8 cellular contexts compared by ENCODE assay signal in the genomic region with DNA sequence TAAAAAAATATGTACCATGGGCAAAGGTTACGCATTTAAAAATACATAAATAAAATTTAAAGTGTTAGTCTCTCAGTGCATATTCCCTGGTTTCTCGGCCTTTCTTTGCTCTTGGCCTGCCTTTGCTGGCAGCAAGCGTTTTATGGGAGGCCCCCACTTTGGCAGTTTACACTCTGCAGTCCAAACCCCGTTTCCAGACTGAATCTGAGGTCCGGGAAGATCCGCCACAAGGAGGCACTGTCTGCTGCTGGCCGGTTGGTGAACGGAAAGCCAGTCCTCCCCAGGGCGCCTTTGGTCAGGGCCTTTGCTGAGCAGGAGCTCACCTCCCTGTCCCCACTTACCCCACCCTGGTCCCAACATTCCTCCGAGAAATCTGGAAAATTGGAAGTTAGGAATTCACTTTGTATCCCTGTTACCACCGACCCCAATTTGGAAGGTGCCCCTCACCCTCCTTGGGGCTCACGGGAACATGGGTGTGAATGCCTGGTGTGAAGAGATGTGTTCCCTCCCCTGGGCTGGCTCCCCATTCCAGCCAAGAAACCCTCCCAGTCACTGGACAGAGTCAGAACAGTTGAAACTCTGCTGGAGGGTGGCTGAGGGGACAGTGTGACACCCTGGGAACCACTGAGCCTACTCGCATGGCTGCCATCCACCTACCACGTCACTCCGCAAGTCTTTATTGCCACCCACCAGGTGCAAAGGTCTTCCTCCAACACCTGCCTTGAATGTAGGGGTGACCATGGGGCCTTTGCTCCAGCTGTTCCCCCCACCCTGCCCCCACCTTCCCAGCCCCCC. TPM values are rescaled to one million over a fixed set of nuclear protein-coding genes. Genes with fewer than 3 reads are reported as not detected.
DNase-seq lines count a peak whose midpoint lies in the region; ATAC-seq and TF ChIP-seq lines count a peak whose summit lies in the region.

No MANE protein-coding gene starts in this region.

- TF ChIP-seq CTCF in foreskin keratinocyte (conservative IDR thresholded peaks at IDR 0.05) (peak; percentile 80), ovary (IDR thresholded peaks at IDR 0.05) (peak in 2 of 3 donors; percentile 29 to 30)

- H3K9me3 ChIP-seq in ovary: no peaks in the 10 kb centered on the region

- no peaks in the 10 kb centered on the region for H3K4me1 Mint-ChIP-seq in activated T-helper 17 cell treated with anti-CD3 and anti-CD28 coated beads, Interleukin-2, amount 50 U/mL, for 72 hours

- no peak overlapping the region for H3K27ac Mint-ChIP-seq in activated T-helper 17 cell treated with anti-CD3 and anti-CD28 coated beads, Interleukin-2, amount 50 U/mL, for 72 hours

- no peaks in the 10 kb centered on the region for H3K27me3 ChIP-seq in foreskin keratinocyte
- H3K27me3 ChIP-seq in ovary: no peaks in the 10 kb centered on the region

- H3K36me3 Mint-ChIP-seq in activated T-helper 17 cell treated with anti-CD3 and anti-CD28 coated beads, Interleukin-2, amount 50 U/mL, for 72 hours (ENCODE audit: low read depth): peaks cover 19% of the 10 kb centered on the region

- H3K9me3 Mint-ChIP-seq in activated T-helper 17 cell treated with anti-CD3 and anti-CD28 coated beads, Interleukin-2, amount 50 U/mL, for 72 hours: no peaks in the 10 kb centered on the region

- H3K4me3 Mint-ChIP-seq in activated T-helper 17 cell treated with anti-CD3 and anti-CD28 coated beads, Interleukin-2, amount 50 U/mL, for 72 hours: no peak overlapping the region

- H3K27me3 Mint-ChIP-seq in activated T-helper 17 cell treated with anti-CD3 and anti-CD28 coated beads, Interleukin-2, amount 50 U/mL, for 72 hours: no peaks in the 10 kb centered on the region

- TF ChIP-seq EP300 in ovary (IDR thresholded peaks at IDR 0.05): no peak

- 54 to 56% (median 54%) methylated on average over 15 of the region's 15 CpGs for WGBS in ovary, 3 donors

- peak; percentile 79 for ATAC-seq in activated T-helper 17 cell treated with anti-CD3 and anti-CD28 coated beads, Interleukin-2, amount 50 U/mL, for 72 hours (replicated peaks)
- peak; percentile 50 for ATAC-seq in foreskin keratinocyte
- ATAC-seq in HG03565 (IDR thresholded peaks at IDR 0.05; ENCODE audit: unreplicated experiment): no peak
- ATAC-seq in HG03039 (IDR thresholded peaks at IDR 0.05; ENCODE audit: unreplicated experiment): no peak

- no peaks in the 10 kb centered on the region for H3K36me3 ChIP-seq in ovary

- H3K4me3 ChIP-seq in ovary: no peak overlapping the region

- H3K27ac ChIP-seq in foreskin keratinocyte (no peak overlapping the region), ovary (no peak overlapping the region)

- intact Hi-C loops in ovary (cut with DNase I): no loop called here

- DNase-seq in NCI-H2081 (lab: John Stamatoyannopoulos, UW) (peak; percentile 3 to 17), NCI-H2081 treated with DMSO at 0.1 percent for 48 hours (lab: John Stamatoyannopoulos, UW) (no peak), NOMO-1 (lab: John Stamatoyannopoulos, UW; ENCODE audit: unreplicated experiment in 2 of 2) (peak; percentile 30 to 44), foreskin keratinocyte (peak in 1 of 2 donors; percentile 13), ovary (peak in 4 of 5 donors; percentile 35 to 62 (median 46))

- no peak for TF ChIP-seq POLR2A in ovary (IDR thresholded peaks at IDR 0.05)

- H3K4me1 ChIP-seq in foreskin keratinocyte: no peaks in the 10 kb centered on the region
- H3K4me1 ChIP-seq in ovary (ENCODE audit: insufficient read depth): no peaks in the 10 kb centered on the region

RNA-seq across cellular contexts. Expression of a gene that starts 9.4 kb away (rescaled TPM):
- 100 to 1,000 TPM; 316 to 397 TPM for total RNA-seq in activated T-helper 17 cell treated with anti-CD3 and anti-CD28 coated beads, Interleukin-2, amount 50 U/mL, for 72 hours
- total RNA-seq in foreskin keratinocyte (114 and 115 TPM in 2 replicates), ovary (100 to 1,000 TPM; 231 to 380 (median 306) TPM)
- polyA plus RNA-seq in foreskin keratinocyte (105 and 113 TPM in 2 replicates), ovary (100 to 1,000 TPM; 131 to 388 TPM)

RNA-seq across cellular contexts. Expression of a gene that starts 15.3 kb away (rescaled TPM):
- total RNA-seq in activated T-helper 17 cell treated with anti-CD3 and anti-CD28 coated beads, Interleukin-2, amount 50 U/mL, for 72 hours: 10 to 100 TPM; 65.9 to 82.5 TPM
- total RNA-seq in foreskin keratinocyte: 26.3 and 27.8 TPM in 2 replicates
- 25.7 and 26.9 TPM in 2 replicates for polyA plus RNA-seq in foreskin keratinocyte
- total RNA-seq in ovary: 10 to 100 TPM in 5 of 7 donors, 1 to 10 TPM in 2; 5.6 to 15.5 (median 13.0) TPM
- 1 to 10 TPM; 2.3 to 9.9 TPM for polyA plus RNA-seq in ovary

RNA-seq across cellular contexts. Expression of a gene that starts 22.6 kb away (rescaled TPM):
- total RNA-seq in activated T-helper 17 cell treated with anti-CD3 and anti-CD28 coated beads, Interleukin-2, amount 50 U/mL, for 72 hours: 10 to 100 TPM; 17.9 to 28.2 TPM
- total RNA-seq in foreskin keratinocyte (27.3 and 30.8 TPM in 2 replicates), ovary (10 to 100 TPM; 17.5 to 28.6 (median 22.6) TPM)
- polyA plus RNA-seq in foreskin keratinocyte (30.2 and 35.3 TPM in 2 replicates), ovary (10 to 100 TPM; 14.4 to 20.4 TPM)

RNA-seq across cellular contexts. Expression of a gene that starts 27.9 kb away (rescaled TPM):
- 1 to 10 TPM; 4.0 to 4.7 TPM for total RNA-seq in activated T-helper 17 cell treated with anti-CD3 and anti-CD28 coated beads, Interleukin-2, amount 50 U/mL, for 72 hours
- total RNA-seq in foreskin keratinocyte: 0.07 TPM in 2 replicates
- 0.07 and 0.19 TPM in 2 replicates for polyA plus RNA-seq in foreskin keratinocyte
- total RNA-seq in ovary: 10 to 100 TPM in 1 of 7 donors, 1 to 10 TPM in 5, under 1 TPM in 1; 0.24 to 12.0 (median 3.1) TPM
- polyA plus RNA-seq in ovary: 1 to 10 TPM; 1.9 to 6.7 TPM

RNA-seq across cellular contexts. Expression of a gene that starts 43.8 kb away (rescaled TPM):
- total RNA-seq in activated T-helper 17 cell treated with anti-CD3 and anti-CD28 coated beads, Interleukin-2, amount 50 U/mL, for 72 hours: 10 to 100 TPM; 11.0 to 21.6 TPM
- total RNA-seq in foreskin keratinocyte (0.14 and 0.31 TPM in 2 replicates), ovary (10 to 100 TPM in 1 of 7 donors, 1 to 10 TPM in 6; 2.1 to 18.9 (median 7.6) TPM)
- polyA plus RNA-seq in foreskin keratinocyte (0.25 and 0.39 TPM in 2 replicates), ovary (1 to 10 TPM; 7.0 to 9.0 TPM)

Comparison
In these comparisons a context has a peak if more than half of its experiments do, and no peak if none do; other contexts are left out.
1. ATAC-seq: peak in activated T-helper 17 cell treated with anti-CD3 and anti-CD28 coated beads, Interleukin-2, amount 50 U/mL, for 72 hours (single experiment) and foreskin keratinocyte (single experiment); none in HG03565 (single experiment) and HG03039 (single experiment).